ENCODE assay signal across 21 cellular contexts in genomic region chr18:49722472-49722871, GRCh38.
"Had no signal": no experiment of that assay in that cellular context is flagged by ENCODE, and none has a peak within 500 bp of the region (broad histone marks: within the 10 kb centered on the region; RNA-seq: fewer than 3 reads in every experiment).

No MANE protein-coding gene starts in this region.

- H3K36me3 ChIP-seq: esophagus squamous epithelium, left ventricle myocardium inferior, upper lobe of right lung had no signal

- H3K9me3 ChIP-seq: esophagus squamous epithelium, left ventricle myocardium inferior, upper lobe of right lung had no signal

- H3K27ac ChIP-seq: epithelial cell of prostate, esophagus squamous epithelium, left ventricle myocardium inferior, upper lobe of right lung had no signal

- H3K27ac Mint-ChIP-seq: activated CD4-positive, alpha-beta T cell treated with anti-CD3 and anti-CD28 coated beads for 36 hours; activated naive CD8-positive, alpha-beta T cell; naive thymus-derived CD8-positive, alpha-beta T cell; stimulated activated effector memory CD8-positive, alpha-beta T cell treated with anti-CD3 and anti-CD28 coated beads, Interleukin-12 subunit alpha, Interleukin-12 subunit beta, amount 100 ng/mL, for 72 hours; stimulated activated naive CD8-positive, alpha-beta T cell treated with anti-CD3 and anti-CD28 coated beads, Interleukin-15, Interleukin-2, amounts not matched to agents 100 ng/mL and 50 ng/mL, for 24 hours had no signal

- ATAC-seq: activated CD4-positive, alpha-beta T cell treated with anti-CD3 and anti-CD28 coated beads for 36 hours; naive thymus-derived CD8-positive, alpha-beta T cell; right cardiac atrium; stimulated activated effector memory CD8-positive, alpha-beta T cell treated with anti-CD3 and anti-CD28 coated beads, Interleukin-12 subunit alpha, Interleukin-12 subunit beta, amount 100 ng/mL, for 72 hours; upper lobe of right lung had no signal

- H3K36me3 Mint-ChIP-seq: naive thymus-derived CD8-positive, alpha-beta T cell; stimulated activated effector memory CD8-positive, alpha-beta T cell treated with anti-CD3 and anti-CD28 coated beads, Interleukin-12 subunit alpha, Interleukin-12 subunit beta, amount 100 ng/mL, for 72 hours had no signal

- DNase-seq: activated CD4-positive, alpha-beta T cell treated with anti-CD3 and anti-CD28 coated beads for 36 hours; activated CD4-positive, alpha-beta T cell treated with anti-CD3 and anti-CD28 coated beads, Interleukin-2, amount 50 U/mL, for 4 hours; activated CD4-positive, CD25-positive, alpha-beta regulatory T cell; activated effector memory CD4-positive, alpha-beta T cell treated with Interleukin-2 at 50 U/mL for 16 hours; activated naive CD4-positive, alpha-beta T cell treated with Interleukin-2 at 50 U/mL for 16 hours; activated T-cell treated with anti-CD3 and anti-CD28 coated beads for 4 hours; anterior cingulate cortex; dermis blood vessel endothelial cell; effector CD4-positive, alpha-beta T cell; esophagus squamous epithelium; left ventricle myocardium inferior; naive thymus-derived CD8-positive, alpha-beta T cell; posterior cingulate gyrus; right cardiac atrium; stimulated activated CD4-positive, alpha-beta T cell treated with anti-CD3 and anti-CD28 coated beads, Interleukin-4, amount 100 ng/mL, for 1 hour; upper lobe of right lung had no signal

- H3K4me3 Mint-ChIP-seq: activated CD4-positive, alpha-beta T cell treated with anti-CD3 and anti-CD28 coated beads for 36 hours; activated naive CD8-positive, alpha-beta T cell; central memory CD8-positive, alpha-beta T cell; naive thymus-derived CD8-positive, alpha-beta T cell; stimulated activated naive CD8-positive, alpha-beta T cell treated with anti-CD3 and anti-CD28 coated beads, Interleukin-15, Interleukin-2, amounts not matched to agents 100 ng/mL and 50 ng/mL, for 24 hours had no signal

- H3K27me3 ChIP-seq: upper lobe of right lung had no signal

- H3K4me3 ChIP-seq: esophagus squamous epithelium, left ventricle myocardium inferior, upper lobe of right lung had no signal

- H3K4me1 ChIP-seq: left ventricle myocardium inferior had no signal

- H3K9me3 Mint-ChIP-seq: central memory CD8-positive, alpha-beta T cell; stimulated activated effector memory CD8-positive, alpha-beta T cell treated with anti-CD3 and anti-CD28 coated beads, Interleukin-12 subunit alpha, Interleukin-12 subunit beta, amount 100 ng/mL, for 72 hours; stimulated activated naive CD8-positive, alpha-beta T cell treated with anti-CD3 and anti-CD28 coated beads, Interleukin-15, Interleukin-2, amounts not matched to agents 100 ng/mL and 50 ng/mL, for 24 hours had no signal
